38 cellular contexts compared by ENCODE assay signal in genomic region chr19:7327802-7328201, GRCh38.
"Had no signal": no experiment of that assay in that cellular context is flagged by ENCODE, and none has a peak within 500 bp of the region (broad histone marks: within the 10 kb centered on the region; RNA-seq: fewer than 3 reads in every experiment).

No MANE protein-coding gene starts in this region.

- H3K9me3 ChIP-seq: adrenal gland, ascending aorta, body of pancreas, breast epithelium had no signal

- H3K27ac ChIP-seq: ascending aorta, body of pancreas, brain microvascular endothelial cell, breast epithelium, cardiac muscle cell had no signal

- H3K27me3 ChIP-seq: adrenal gland, ascending aorta, body of pancreas, brain microvascular endothelial cell, breast epithelium, cardiac muscle cell had no signal

- H3K36me3 ChIP-seq: adrenal gland, ascending aorta, brain microvascular endothelial cell, breast epithelium, cardiac muscle cell had no signal

- DNase-seq: activated effector memory CD4-positive, alpha-beta T cell treated with anti-CD3 and anti-CD28 coated beads, Interleukin-2, amount 50 U/mL, for 16 hours; activated effector memory CD4-positive, alpha-beta T cell treated with Interleukin-2 at 50 U/mL for 16 hours; activated gamma-delta T cell; activated gamma-delta T cell treated with Interleukin-2 at 50 U/mL for 16 hours; activated naive CD4-positive, alpha-beta T cell; activated naive CD4-positive, alpha-beta T cell treated with anti-CD3 and anti-CD28 coated beads for 36 hours; activated naive CD4-positive, alpha-beta T cell treated with anti-CD3 and anti-CD28 coated beads, Interleukin-2, amount 10 ng/mL, durations not matched to agents 7 days and 5 days; activated naive CD4-positive, alpha-beta T cell treated with anti-CD3 and anti-CD28 coated beads, Interleukin-2, amount 50 U/mL, for 16 hours; activated naive CD4-positive, alpha-beta T cell treated with Interleukin-2 at 50 U/mL for 16 hours; activated naive CD8-positive, alpha-beta T cell treated with anti-CD3 and anti-CD28 coated beads for 36 hours; activated naive CD8-positive, alpha-beta T cell treated with anti-CD3 and anti-CD28 coated beads, Interleukin-2, amount 10 ng/mL, durations not matched to agents 7 days and 5 days; activated naive CD8-positive, alpha-beta T cell treated with anti-CD3 and anti-CD28 coated beads, Interleukin-2, amount 50 U/mL, for 24 hours; activated T-cell treated with anti-CD3 and anti-CD28 coated beads for 4 hours; activated T-cell treated with anti-CD3 and anti-CD28 coated beads, Interleukin-2, amount 50 U/mL, for 1 hour; activated T-cell treated with anti-CD3 and anti-CD28 coated beads, Interleukin-2, amount 50 U/mL, for 24 hours; activated T-cell treated with anti-CD3 and anti-CD28 coated beads, Interleukin-2, amount 50 U/mL, for 4 hours; activated T-cell treated with anti-CD3 and anti-CD28 coated beads, Interleukin-2, amount 50 U/mL, for 48 hours; activated T-cell treated with anti-CD3 and anti-CD28 coated beads, Interleukin-2, amount 50 U/mL, for 72 hours; amniotic stem cell; amygdala; anterior cingulate cortex; body of pancreas; brain microvascular endothelial cell; caudate nucleus; central memory CD4-positive, alpha-beta T cell; cerebellar nuclear complex had no signal

- H3K4me3 ChIP-seq: adrenal gland, ascending aorta, body of pancreas, breast epithelium, cardiac muscle cell had no signal

- H3K4me3 Mint-ChIP-seq: activated naive CD4-positive, alpha-beta T cell treated with anti-CD3 and anti-CD28 coated beads for 36 hours; activated naive CD4-positive, alpha-beta T cell treated with anti-CD3 and anti-CD28 coated beads, Interleukin-2, amount 10 ng/mL, durations not matched to agents 7 days and 5 days; activated naive CD4-positive, alpha-beta T cell treated with anti-CD3 and anti-CD28 coated beads, Interleukin-2, amount 50 U/mL, for 24 hours; activated naive CD8-positive, alpha-beta T cell; activated naive CD8-positive, alpha-beta T cell treated with anti-CD3 and anti-CD28 coated beads for 36 hours; activated naive CD8-positive, alpha-beta T cell treated with anti-CD3 and anti-CD28 coated beads, Interleukin-2, amount 10 ng/mL, durations not matched to agents 7 days and 5 days; activated naive CD8-positive, alpha-beta T cell treated with anti-CD3 and anti-CD28 coated beads, Interleukin-2, amount 50 U/mL, for 24 hours; activated T-cell treated with anti-CD3 and anti-CD28 coated beads, Interleukin-2, amount 50 U/mL, for 24 hours; activated T-cell treated with anti-CD3 and anti-CD28 coated beads, Interleukin-2, amount 50 U/mL, for 4 hours; activated T-cell treated with anti-CD3 and anti-CD28 coated beads, Interleukin-2, amount 50 U/mL, for 72 hours; activated T-helper 1 cell treated with anti-CD3 and anti-CD28 coated beads, Interleukin-12 subunit alpha, Interleukin-12 subunit beta, Interleukin-2, Interleukin-4 antibody, amounts not matched to agents 30 ng/mL and 10 ng/mL and 1 ng/mL, durations not matched to agents 14 hours and 24 hours and 36 hours; activated T-helper 17 cell treated with anti-CD3 and anti-CD28 coated beads, Interleukin-2, amount 50 U/mL, for 72 hours; brain; central memory CD8-positive, alpha-beta T cell had no signal

- H3K27ac Mint-ChIP-seq: activated naive CD4-positive, alpha-beta T cell treated with anti-CD3 and anti-CD28 coated beads for 36 hours; activated naive CD4-positive, alpha-beta T cell treated with anti-CD3 and anti-CD28 coated beads, Interleukin-2, amount 10 ng/mL, durations not matched to agents 7 days and 5 days; activated naive CD4-positive, alpha-beta T cell treated with anti-CD3 and anti-CD28 coated beads, Interleukin-2, amount 50 U/mL, for 24 hours; activated naive CD4-positive, alpha-beta T cell treated with anti-CD3 and anti-CD28 coated beads, Interleukin-2, amount 50 U/mL, for 72 hours; activated naive CD8-positive, alpha-beta T cell; activated naive CD8-positive, alpha-beta T cell treated with anti-CD3 and anti-CD28 coated beads for 36 hours; activated naive CD8-positive, alpha-beta T cell treated with anti-CD3 and anti-CD28 coated beads, Interleukin-2, amount 10 ng/mL, durations not matched to agents 7 days and 5 days; activated naive CD8-positive, alpha-beta T cell treated with anti-CD3 and anti-CD28 coated beads, Interleukin-2, amount 50 U/mL, for 24 hours; activated T-cell treated with anti-CD3 and anti-CD28 coated beads, Interleukin-2, amount 50 U/mL, for 24 hours; activated T-cell treated with anti-CD3 and anti-CD28 coated beads, Interleukin-2, amount 50 U/mL, for 72 hours; activated T-helper 1 cell treated with anti-CD3 and anti-CD28 coated beads, Interleukin-12 subunit alpha, Interleukin-12 subunit beta, Interleukin-2, Interleukin-4 antibody, amounts not matched to agents 30 ng/mL and 10 ng/mL and 1 ng/mL, durations not matched to agents 14 hours and 24 hours and 36 hours; activated T-helper 17 cell treated with anti-CD3 and anti-CD28 coated beads, Interleukin-2, amount 50 U/mL, for 72 hours; activated T-helper 2 cell treated with anti-CD3 and anti-CD28 coated beads, Interferon-gamma antibody, Interleukin-2, Interleukin-4, amounts not matched to agents 10 μg/mL and 5 μg/mL and 100 μg/mL, durations not matched to agents 14 hours and 24 hours and 36 hours; brain had no signal

- H3K4me1 Mint-ChIP-seq: activated naive CD4-positive, alpha-beta T cell treated with anti-CD3 and anti-CD28 coated beads, Interleukin-2, amount 10 ng/mL, durations not matched to agents 7 days and 5 days; activated naive CD4-positive, alpha-beta T cell treated with anti-CD3 and anti-CD28 coated beads, Interleukin-2, amount 50 U/mL, for 24 hours; activated naive CD8-positive, alpha-beta T cell treated with anti-CD3 and anti-CD28 coated beads for 36 hours; activated naive CD8-positive, alpha-beta T cell treated with anti-CD3 and anti-CD28 coated beads, Interleukin-2, amount 10 ng/mL, durations not matched to agents 7 days and 5 days; activated naive CD8-positive, alpha-beta T cell treated with anti-CD3 and anti-CD28 coated beads, Interleukin-2, amount 50 U/mL, for 24 hours; activated T-helper 17 cell treated with anti-CD3 and anti-CD28 coated beads, Interleukin-2, amount 50 U/mL, for 72 hours; brain; central memory CD8-positive, alpha-beta T cell had no signal

- ATAC-seq: activated naive CD4-positive, alpha-beta T cell treated with anti-CD3 and anti-CD28 coated beads, Interleukin-2, amount 50 U/mL, for 72 hours; activated naive CD8-positive, alpha-beta T cell treated with anti-CD3 and anti-CD28 coated beads, Interleukin-2, amount 50 U/mL, for 24 hours; activated T-cell treated with anti-CD3 and anti-CD28 coated beads, Interleukin-2, amount 50 U/mL, for 4 hours; activated T-cell treated with anti-CD3 and anti-CD28 coated beads, Interleukin-2, amount 50 U/mL, for 72 hours; activated T-helper 17 cell treated with anti-CD3 and anti-CD28 coated beads, Interleukin-2, amount 50 U/mL, for 72 hours; body of pancreas had no signal

- H3K4me1 ChIP-seq: ascending aorta, breast epithelium had no signal

- H3K36me3 Mint-ChIP-seq: activated naive CD4-positive, alpha-beta T cell treated with anti-CD3 and anti-CD28 coated beads, Interleukin-2, amount 10 ng/mL, durations not matched to agents 7 days and 5 days; activated naive CD4-positive, alpha-beta T cell treated with anti-CD3 and anti-CD28 coated beads, Interleukin-2, amount 50 U/mL, for 24 hours; activated naive CD4-positive, alpha-beta T cell treated with anti-CD3 and anti-CD28 coated beads, Interleukin-2, amount 50 U/mL, for 72 hours; activated naive CD8-positive, alpha-beta T cell treated with anti-CD3 and anti-CD28 coated beads for 36 hours; activated naive CD8-positive, alpha-beta T cell treated with anti-CD3 and anti-CD28 coated beads, Interleukin-2, amount 10 ng/mL, durations not matched to agents 7 days and 5 days had no signal

- H3K27me3 Mint-ChIP-seq: activated naive CD4-positive, alpha-beta T cell treated with anti-CD3 and anti-CD28 coated beads, Interleukin-2, amount 50 U/mL, for 24 hours; activated naive CD8-positive, alpha-beta T cell; activated naive CD8-positive, alpha-beta T cell treated with anti-CD3 and anti-CD28 coated beads for 36 hours; activated naive CD8-positive, alpha-beta T cell treated with anti-CD3 and anti-CD28 coated beads, Interleukin-2, amount 10 ng/mL, durations not matched to agents 7 days and 5 days; activated naive CD8-positive, alpha-beta T cell treated with anti-CD3 and anti-CD28 coated beads, Interleukin-2, amount 50 U/mL, for 24 hours; activated T-cell treated with anti-CD3 and anti-CD28 coated beads, Interleukin-2, amount 50 U/mL, for 24 hours; activated T-helper 17 cell treated with anti-CD3 and anti-CD28 coated beads, Interleukin-2, amount 50 U/mL, for 72 hours; brain had no signal

- H3K9me3 Mint-ChIP-seq: activated naive CD4-positive, alpha-beta T cell treated with anti-CD3 and anti-CD28 coated beads, Interleukin-2, amount 50 U/mL, for 24 hours; activated naive CD8-positive, alpha-beta T cell treated with anti-CD3 and anti-CD28 coated beads, Interleukin-2, amount 10 ng/mL, durations not matched to agents 7 days and 5 days; activated naive CD8-positive, alpha-beta T cell treated with anti-CD3 and anti-CD28 coated beads, Interleukin-2, amount 50 U/mL, for 24 hours; activated T-helper 1 cell treated with anti-CD3 and anti-CD28 coated beads, Interleukin-12 subunit alpha, Interleukin-12 subunit beta, Interleukin-2, Interleukin-4 antibody, amounts not matched to agents 30 ng/mL and 10 ng/mL and 1 ng/mL, durations not matched to agents 14 hours and 24 hours and 36 hours; activated T-helper 17 cell treated with anti-CD3 and anti-CD28 coated beads, Interleukin-2, amount 50 U/mL, for 72 hours; activated T-helper 2 cell treated with anti-CD3 and anti-CD28 coated beads, Interferon-gamma antibody, Interleukin-2, Interleukin-4, amounts not matched to agents 10 μg/mL and 5 μg/mL and 100 μg/mL, durations not matched to agents 14 hours and 24 hours and 36 hours had no signal
